12 cellular contexts compared by ENCODE assay signal in genomic region chr1:54347955-54348699, GRCh38. TPM values are rescaled to one million over a fixed set of nuclear protein-coding genes. Genes with fewer than 3 reads are reported as not detected.
DNase-seq lines count a peak whose midpoint lies in the region; ATAC-seq, FAIRE-seq and TF ChIP-seq lines count a peak whose summit lies in the region.
"Had no signal": no experiment of that assay in that cellular context is flagged by ENCODE, and none has a peak within 500 bp of the region (broad histone marks: within the 10 kb centered on the region; RNA-seq: fewer than 3 reads in every experiment).

No MANE protein-coding gene starts in this region.

- H3K27ac ChIP-seq in HepG2 (ENCODE audit: extremely low read length, insufficient read depth, low read length) (peak overlapping the region; percentile 71), RWPE1 (no peak overlapping the region)
- H3K27ac ChIP-seq: cardiac muscle cell, esophagus muscularis mucosa had no signal

- TF ChIP-seq CTCF in HepG2 (CRISPR knock-in tag; IDR thresholded peaks at IDR 0.05) (no peak; the same call in 1 of the 2 replicates), RWPE1 (conservative IDR thresholded peaks at IDR 0.05; ENCODE audit: low read depth) (no peak)

- peak overlapping the region; percentile 39 for H3K9ac ChIP-seq in HepG2 (ENCODE audit: insufficient read depth, low read depth, low read length)

- peaks cover 71% of the 10 kb centered on the region for H3K4me1 Mint-ChIP-seq in stimulated activated naive CD8-positive, alpha-beta T cell treated with anti-CD3 and anti-CD28 coated beads, Interleukin-15, amount 100 ng/mL, for 72 hours

- no peaks in the 10 kb centered on the region for H3K79me2 ChIP-seq in HepG2 (ENCODE audit: insufficient read depth, low read length)

- TF ChIP-seq RAD21 in HepG2 (CRISPR knock-in tag; IDR thresholded peaks at IDR 0.05): no peak

- POLR2A ChIA-PET in HepG2 (lab: Yijun Ruan, JAX) (interaction anchor here (1.0 kb wide), 1 partner anchor 58 kb away, joined by 3 read pairs; the partner anchor contains the start of gene SSBP3), RWPE1 (lab: Yijun Ruan, JAX; ENCODE audit: low non-redundant PET) (no interaction called here)

- no peaks in the 10 kb centered on the region for H3K9me3 ChIP-seq in HepG2 (ENCODE audit: low read length)
- H3K9me3 ChIP-seq: esophagus muscularis mucosa had no signal

- H4K20me1 ChIP-seq in HepG2 (ENCODE audit: insufficient read depth, low read length): no peaks in the 10 kb centered on the region

- CTCF ChIA-PET in HepG2 (lab: Yijun Ruan, JAX; ENCODE audit: low intra/inter-chr PET ratio, low total read pairs) (no interaction called here), RWPE1 (lab: Yijun Ruan, JAX) (no interaction called here)

- no peaks in the 10 kb centered on the region; a peak in 1 of 5 replicates for H3K36me3 ChIP-seq in HepG2 (replicated peaks in 1 of 2; ENCODE audit: control insufficient read depth in 1 of 2, insufficient read depth in 2 of 2, low read length in 2 of 2)
- H3K36me3 ChIP-seq: cardiac muscle cell, esophagus muscularis mucosa had no signal

- H3K4me1 ChIP-seq in HepG2 (ENCODE audit: insufficient read depth, low read length): peaks cover 30% of the 10 kb centered on the region

- 3% methylated on average over 13 of the region's 14 CpGs for WGBS in HepG2 (ENCODE audit: low lambda C conversion rate)

- H3K27ac Mint-ChIP-seq in stimulated activated naive CD8-positive, alpha-beta T cell treated with anti-CD3 and anti-CD28 coated beads, Interleukin-15, amount 100 ng/mL, for 72 hours: no peak overlapping the region

- intact Hi-C loops in HepG2 (cut with micrococcal nuclease; ENCODE audit: unreplicated experiment): no loop called here

- no peaks in the 10 kb centered on the region for H3K27me3 Mint-ChIP-seq in stimulated activated naive CD8-positive, alpha-beta T cell treated with anti-CD3 and anti-CD28 coated beads, Interleukin-15, amount 100 ng/mL, for 72 hours

- no peak overlapping the region for H2AFZ ChIP-seq in HepG2 (ENCODE audit: low read length)

- H3K4me2 ChIP-seq in HepG2 (ENCODE audit: low read depth, low read length): peak overlapping the region; percentile 78

- H3K9me3 Mint-ChIP-seq in stimulated activated naive CD8-positive, alpha-beta T cell treated with anti-CD3 and anti-CD28 coated beads, Interleukin-15, amount 100 ng/mL, for 72 hours: no peaks in the 10 kb centered on the region

- peak; percentile 95 for FAIRE-seq in HepG2 (lab: Jason Lieb, UNC)
- no peak for FAIRE-seq in GM19239 (lab: Jason Lieb, UNC)
- FAIRE-seq: TTC549 had no signal

- in situ Hi-C loops in HepG2 (cut with HindIII; ENCODE audit: extremely low pct_ligation_motif_present, low pct_unique_long_range_greater_than_20kb): no loop called here

- no peak for DNase-seq in stimulated activated naive CD8-positive, alpha-beta T cell treated with anti-CD3 and anti-CD28 coated beads, Interleukin-15, Interleukin-2, amounts not matched to agents 100 U/mL and 50 U/mL, for 24 hours
- DNase-seq in stimulated activated naive CD8-positive, alpha-beta T cell treated with anti-CD3 and anti-CD28 coated beads, Interleukin-15, amount 100 ng/mL, for 72 hours: no peak
- peak; percentile 42 for DNase-seq in SW480 (ENCODE audit: low spot score)
- DNase-seq in HepG2 (ENCODE audit: low spot score): peak; percentile 89
- DNase-seq in GM19239 (ENCODE audit: insufficient read length, low spot score): no peak
- no peak for DNase-seq in RWPE1 (ENCODE audit: low spot score)
- DNase-seq in 8988T: no peak
- DNase-seq: NCI-H1436 had no signal

- no TSS peak for BruUV-seq in HepG2 (replicated peaks; lab: Mats Ljungman, UMichigan)

- no peaks in the 10 kb centered on the region for H3K27me3 ChIP-seq in HepG2 (ENCODE audit: control insufficient read depth in 1 of 2, insufficient read depth in 2 of 2, low read length in 2 of 2)
- H3K27me3 ChIP-seq: cardiac muscle cell, esophagus muscularis mucosa had no signal

- no peak overlapping the region for H3K4me3 Mint-ChIP-seq in stimulated activated naive CD8-positive, alpha-beta T cell treated with anti-CD3 and anti-CD28 coated beads, Interleukin-15, amount 100 ng/mL, for 72 hours

- ATAC-seq in stimulated activated naive CD8-positive, alpha-beta T cell treated with anti-CD3 and anti-CD28 coated beads, Interleukin-15, Interleukin-2, amounts not matched to agents 100 U/mL and 50 U/mL, for 24 hours: peak; percentile 4
- ATAC-seq in stimulated activated naive CD8-positive, alpha-beta T cell treated with anti-CD3 and anti-CD28 coated beads, Interleukin-15, amount 100 ng/mL, for 72 hours: no peak
- peak; percentile 98 for ATAC-seq in HepG2
- ATAC-seq in GM18502 (IDR thresholded peaks at IDR 0.05; ENCODE audit: poor library complexity, unreplicated experiment): no peak

- TF ChIP-seq POLR2A in HepG2 (IDR thresholded peaks at IDR 0.05; ENCODE audit: insufficient read depth in 1 of 2, low read depth in 2 of 2, low read length in 2 of 2): no peak

- TF ChIP-seq EP300 in HepG2 (IDR thresholded peaks at IDR 0.05; ENCODE audit: low read depth in 2 of 2, low read length in 2 of 2) (peak in 1 of 2 experiments; percentile 73; a peak in 2 of 4 replicates), HepG2 (CRISPR knock-in tag; IDR thresholded peaks at IDR 0.05; ENCODE audit: borderline replicate concordance) (0 out of 2 replicates have a peak, but pooled peaks have one; percentile 38)

- peak overlapping the region in 1 of 3 experiments; percentile 49; a peak in 2 of 6 replicates for H3K4me3 ChIP-seq in HepG2 (replicated peaks in 1 of 3; ENCODE audit: insufficient read depth in 1 of 3, low read depth in 2 of 3, low read length in 3 of 3)
- H3K4me3 ChIP-seq: cardiac muscle cell, esophagus muscularis mucosa had no signal

TF ChIP-seq in HepG2, 621 proteins besides CTCF, POLR2A, EP300 and RAD21 (continues in another document):
- TF ChIP-seq THRA (CRISPR knock-in tag; IDR thresholded peaks at IDR 0.05; ENCODE audit: borderline replicate concordance) (peak; percentile 65; the same call in 1 of the 2 replicates), SAP130 (CRISPR knock-in tag; IDR thresholded peaks at IDR 0.05; ENCODE audit: low read depth) (peak; percentile 65), ARID5B (CRISPR knock-in tag; IDR thresholded peaks at IDR 0.05) (peak; percentile 70)

RNA-seq across cellular contexts. Expression of gene SSBP3, which starts 58.1 kb away (rescaled TPM):
- 7.5 and 8.5 TPM in 2 replicates for total RNA-seq in HepG2 (2016; rRNA removed; fragmentation: Illumina TruSeq; extraction: Trizol)
- total RNA-seq in HepG2 (2016; cell fraction: cytosol; rRNA removed; fragmentation: Illumina TruSeq; extraction: Trizol; ENCODE audit: low read depth): 2.4 and 2.6 TPM in 2 replicates
- 5.0 and 9.0 TPM in 2 replicates for total RNA-seq in HepG2 (2016; cell fraction: insoluble cytoplasmic fraction; rRNA removed; fragmentation: Illumina TruSeq; extraction: Trizol)
- 6.8 and 7.0 TPM in 2 replicates for total RNA-seq in HepG2 (2016; cell fraction: membrane; rRNA removed; fragmentation: Illumina TruSeq; extraction: Trizol)
- 5.3 and 6.3 TPM in 2 replicates for total RNA-seq in HepG2 (2016; cell fraction: nucleus; rRNA removed; fragmentation: Illumina TruSeq; extraction: Trizol)
- polyA plus RNA-seq in HepG2 (2011; rRNA removed): 17.6 and 19.0 TPM in 2 replicates
- 9.4 and 10.6 TPM in 2 replicates for polyA plus RNA-seq in HepG2 (2011; cell fraction: cytosol; rRNA removed)
- 24.9 and 30.2 TPM in 2 replicates for polyA plus RNA-seq in HepG2 (2011; cell fraction: nucleus; rRNA removed)
- polyA plus RNA-seq in HepG2 (2012): 22.3 and 30.4 TPM in 2 replicates
- 6.1 and 8.0 TPM in 2 replicates for polyA plus RNA-seq in HepG2 (2016; cell fraction: cytosol; fragmentation: Illumina TruSeq; extraction: Trizol; ENCODE audit: low read depth)
- polyA plus RNA-seq in HepG2 (2016; cell fraction: insoluble cytoplasmic fraction; fragmentation: Illumina TruSeq; extraction: Trizol; ENCODE audit: low read depth): 20.5 and 26.0 TPM in 2 replicates
- 15.7 and 18.4 TPM in 2 replicates for polyA plus RNA-seq in HepG2 (2016; cell fraction: membrane; fragmentation: Illumina TruSeq; extraction: Trizol; ENCODE audit: low read depth)
- polyA plus RNA-seq in HepG2 (2016; cell fraction: nucleus; fragmentation: Illumina TruSeq; extraction: Trizol; ENCODE audit: insufficient read depth, low read depth): 25.5 and 27.3 TPM in 2 replicates
- polyA minus RNA-seq in HepG2 (2011; rRNA and poly(A)+ RNA removed; ENCODE audit: low replicate concordance): 10.9 and 15.9 TPM in 2 replicates
- 6.2 and 9.2 TPM in 2 replicates for polyA minus RNA-seq in HepG2 (2011; cell fraction: cytosol; rRNA and poly(A)+ RNA removed)
- polyA minus RNA-seq in HepG2 (2011; cell fraction: nucleus; rRNA and poly(A)+ RNA removed): 6.8 and 9.6 TPM in 2 replicates

Comparison
In these comparisons a context has a peak if more than half of its experiments do, and no peak if none do; other contexts are left out.
1. ATAC-seq: peak in stimulated activated naive CD8-positive, alpha-beta T cell treated with anti-CD3 and anti-CD28 coated beads, Interleukin-15, Interleukin-2, amounts not matched to agents 100 U/mL and 50 U/mL, for 24 hours (single experiment) and HepG2 (single experiment); none in stimulated activated naive CD8-positive, alpha-beta T cell treated with anti-CD3 and anti-CD28 coated beads, Interleukin-15, amount 100 ng/mL, for 72 hours (single experiment) and GM18502 (single experiment).
2. DNase-seq: peak in SW480 (single experiment) and HepG2 (single experiment); none in stimulated activated naive CD8-positive, alpha-beta T cell treated with anti-CD3 and anti-CD28 coated beads, Interleukin-15, Interleukin-2, amounts not matched to agents 100 U/mL and 50 U/mL, for 24 hours (single experiment), stimulated activated naive CD8-positive, alpha-beta T cell treated with anti-CD3 and anti-CD28 coated beads, Interleukin-15, amount 100 ng/mL, for 72 hours (0 of 2), GM19239 (single experiment), RWPE1 (single experiment) and 8988T (single experiment).